23 cellular contexts compared by ENCODE assay signal in genomic region chr19:3268326-3268725, GRCh38. TPM values are rescaled to one million over a fixed set of nuclear protein-coding genes. Genes with fewer than 3 reads are reported as not detected.
DNase-seq lines count a peak whose midpoint lies in the region; ATAC-seq lines count a peak whose summit lies in the region.
"Had no signal": no experiment of that assay in that cellular context is flagged by ENCODE, and none has a peak within 500 bp of the region (broad histone marks: within the 10 kb centered on the region; RNA-seq: fewer than 3 reads in every experiment).

No MANE protein-coding gene starts in this region.

- ATAC-seq in GM18502 (IDR thresholded peaks at IDR 0.05; ENCODE audit: poor library complexity, unreplicated experiment) (no peak), HG03108 (IDR thresholded peaks at IDR 0.05; ENCODE audit: unreplicated experiment) (no peak), GM18498 (IDR thresholded peaks at IDR 0.05; ENCODE audit: unreplicated experiment) (no peak)
- ATAC-seq: PC-3, SK-N-SH treated with all-trans-retinoic acid at 6 μM for 48 hours had no signal

- DNase-seq in Ammon's horn (ENCODE audit: low spot score) (peak; percentile 64), cerebellar cortex (ENCODE audit: low spot score) (peak; percentile 85), inferior parietal cortex (ENCODE audit: extremely low spot score) (peak; percentile 50), occipital lobe (lab: John Stamatoyannopoulos, UW) (peak; percentile 52), cortex of kidney (lab: John Stamatoyannopoulos, UW) (no peak)
- DNase-seq: BE2C; CD8-positive, alpha-beta memory T cell; DMS79 treated with DMSO at 0.1 percent for 48 hours; HCEC 1CT; Karpas-422; NCI-H1092 treated with DMSO at 0.1 percent for 48 hours; NCI-H1436 treated with DMSO at 0.1 percent for 48 hours; NCI-H1930; NCI-H446 treated with DMSO at 0.1 percent for 48 hours; NCI-H526; NCI-H82; NK-92 treated with Interleukin-12 subunit alpha and Interleukin-12 subunit beta, amount 100 ng/mL, for 24 hours; PC-3; SJCRH30 had no signal

RNA-seq across cellular contexts. Expression of gene CELF5, which starts 43.9 kb away (rescaled TPM):
- 51.6 TPM for total RNA-seq in occipital lobe
- total RNA-seq: SJCRH30 had no signal
